In the genomic region with DNA sequence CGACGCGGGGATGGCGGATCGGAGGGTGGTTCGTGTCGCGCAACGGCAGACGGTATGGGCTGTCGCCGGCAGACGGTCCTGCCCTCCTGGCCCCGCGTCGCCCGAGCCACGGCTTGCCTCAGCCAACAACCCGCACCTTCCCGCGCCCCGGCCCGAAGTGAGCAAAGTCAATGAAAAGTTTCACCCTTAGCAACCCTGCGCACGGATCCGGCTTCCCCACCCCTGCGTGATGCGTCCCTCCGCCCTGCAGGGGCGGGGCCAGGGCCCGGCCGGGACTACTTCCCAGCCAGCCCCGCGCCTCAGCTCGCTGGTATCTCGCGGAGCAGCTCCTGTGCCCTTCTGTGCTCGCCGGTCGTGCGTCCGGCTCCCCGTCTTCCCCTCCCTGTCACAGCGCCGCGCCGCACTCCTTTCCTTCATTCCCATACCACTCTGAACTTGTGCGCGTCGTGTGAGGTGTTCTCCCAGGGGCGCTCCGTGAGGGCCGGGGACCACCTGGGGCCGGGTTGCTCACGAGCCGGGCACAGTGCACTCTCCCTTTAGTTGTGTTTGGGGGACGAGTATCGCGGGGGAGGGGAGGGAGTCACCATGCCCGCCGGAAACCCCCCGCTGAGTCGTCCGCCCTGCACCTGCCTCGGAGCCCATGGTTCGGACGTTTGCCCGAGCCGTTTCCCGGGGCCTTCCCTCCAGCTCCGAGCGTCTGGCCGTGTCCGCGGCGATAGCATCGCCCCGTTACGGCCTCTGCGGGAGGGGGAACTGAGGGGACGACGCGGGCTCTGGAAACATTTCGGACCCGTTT, we compare ENCODE assay signal across 8 cellular contexts. TPM values are rescaled to one million over a fixed set of nuclear protein-coding genes. Genes with fewer than 3 reads are reported as not detected.
DNase-seq lines count a peak whose midpoint lies in the region; ATAC-seq, FAIRE-seq and TF ChIP-seq lines count a peak whose summit lies in the region.

A gene with protein sequence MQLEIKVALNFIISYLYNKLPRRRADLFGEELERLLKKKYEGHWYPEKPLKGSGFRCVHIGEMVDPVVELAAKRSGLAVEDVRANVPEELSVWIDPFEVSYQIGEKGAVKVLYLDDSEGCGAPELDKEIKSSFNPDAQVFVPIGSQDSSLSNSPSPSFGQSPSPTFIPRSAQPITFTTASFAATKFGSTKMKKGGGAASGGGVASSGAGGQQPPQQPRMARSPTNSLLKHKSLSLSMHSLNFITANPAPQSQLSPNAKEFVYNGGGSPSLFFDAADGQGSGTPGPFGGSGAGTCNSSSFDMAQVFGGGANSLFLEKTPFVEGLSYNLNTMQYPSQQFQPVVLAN (minus strand): TSS at position 163 of the 796 bp plus-strand sequence. CDS start 9,456 bp downstream, outside the sequence.

- peaks cover 29% of the 10 kb centered on the region for H3K4me1 ChIP-seq in KMS-11 (ENCODE audit: low read depth, poor library complexity, severe bottlenecking)
- peaks cover 4 to 26% of the 10 kb centered on the region in 2 donors for H3K4me1 ChIP-seq in muscle layer of duodenum (ENCODE audit: control insufficient read depth in 1 of 2, insufficient read depth in 2 of 2, low read length in 2 of 2)

- DNase-seq in CMK (ENCODE audit: low read depth) (peak; percentile 95), RCC 7860 (ENCODE audit: low spot score) (peak; percentile 86)
- peak; percentile 97 to 98 for DNase-seq in activated T-cell treated with anti-CD3 and anti-CD28 coated beads, Interleukin-2, amount 50 U/mL, for 48 hours
- DNase-seq in stimulated activated CD8-positive, alpha-beta memory T cell treated with anti-CD3 and anti-CD28 coated beads, Interleukin-7, amount 100 ng/mL, for 24 hours (ENCODE audit: low read depth): peak; percentile 79

- no peaks in the 10 kb centered on the region for H3K27me3 ChIP-seq in KMS-11 (ENCODE audit: insufficient read depth, low read depth)
- H3K27me3 ChIP-seq in muscle layer of duodenum (ENCODE audit: low read depth, low read length): no peaks in the 10 kb centered on the region

- peak within 1 kb of the TSS; percentile 59 for H2AFZ ChIP-seq in KMS-11 (ENCODE audit: low read depth)

- H3K9me3 ChIP-seq in muscle layer of duodenum (ENCODE audit: control insufficient read depth in 1 of 2, low read length in 2 of 2): no peaks in the 10 kb centered on the region

- H3K79me2 ChIP-seq in KMS-11 (ENCODE audit: insufficient read depth, low read depth): peaks cover 55% of the 10 kb centered on the region

- H3K36me3 ChIP-seq in KMS-11 (ENCODE audit: insufficient read depth): no peaks in the 10 kb centered on the region
- peaks cover 0 to 22% of the 10 kb centered on the region in 2 donors for H3K36me3 ChIP-seq in muscle layer of duodenum (ENCODE audit: control insufficient read depth in 1 of 2, insufficient read depth in 2 of 2, low read length in 2 of 2)

- TF ChIP-seq CTCF in KMS-11 (conservative IDR thresholded peaks at IDR 0.05; ENCODE audit: low read depth, low read length): no peak

- H3K4me3 ChIP-seq in KMS-11 (IDR thresholded peaks at IDR 0.05; ENCODE audit: insufficient read depth, low read depth, low read length) (no peak within 1 kb of the TSS), muscle layer of duodenum (ENCODE audit: low read depth in 1 of 2, low read length in 2 of 2) (peak within 1 kb of the TSS; percentile 98 to 99)

- no peak for FAIRE-seq in RCC 7860 (lab: Jason Lieb, UNC)

- H3K4me2 ChIP-seq in KMS-11: peak within 1 kb of the TSS; percentile 90

- H3K9ac ChIP-seq in KMS-11: peak within 1 kb of the TSS; percentile 99

- peak; percentile 42 for ATAC-seq in GM21515 (IDR thresholded peaks at IDR 0.05; ENCODE audit: unreplicated experiment)
- peak; percentile 81 for ATAC-seq in esophagus mucosa

- H3K27ac ChIP-seq in KMS-11 (peak within 1 kb of the TSS; percentile 97), muscle layer of duodenum (ENCODE audit: low read length) (peak within 1 kb of the TSS; percentile 98)

- H4K20me1 ChIP-seq in KMS-11 (ENCODE audit: insufficient read depth): no peaks in the 10 kb centered on the region; the same call in 1 of the 2 replicates

RNA-seq across cellular contexts. Expression of the gene that starts here (rescaled TPM):
- total RNA-seq in esophagus mucosa: 19.6 TPM
